In the genomic region with DNA sequence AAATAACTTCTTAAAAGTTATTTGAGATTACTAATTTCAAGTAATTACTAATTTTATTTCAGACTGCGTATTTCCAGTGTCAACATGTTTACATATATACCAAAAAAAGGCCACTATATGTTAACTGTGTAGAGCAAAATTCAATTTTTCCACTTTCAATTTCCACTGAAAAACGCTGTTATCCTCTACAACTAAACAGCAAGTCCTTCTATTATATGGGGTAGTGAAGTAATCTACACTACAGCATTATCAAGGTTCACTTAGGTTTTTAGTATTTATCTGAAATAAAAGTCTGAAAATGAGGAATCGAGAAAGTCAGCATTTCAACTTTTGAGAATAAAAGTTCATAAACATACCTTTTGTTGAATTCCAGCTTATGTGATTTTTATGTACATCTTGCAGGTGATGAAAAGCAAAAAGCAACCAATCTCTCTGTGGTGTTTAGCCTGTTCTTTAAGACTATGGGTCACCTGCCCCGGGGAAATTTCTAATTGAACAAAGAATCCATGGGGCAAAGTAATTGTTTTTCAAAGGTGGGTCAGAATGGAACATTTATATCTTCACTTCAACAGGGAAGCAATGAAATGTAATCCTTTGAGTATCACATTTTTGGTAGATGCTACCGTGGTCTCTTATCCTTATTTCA, we compare ENCODE assay signal across 8 cellular contexts. TPM values are rescaled to one million over a fixed set of nuclear protein-coding genes. Genes with fewer than 3 reads are reported as not detected.
DNase-seq lines count a peak whose midpoint lies in the region; ATAC-seq and TF ChIP-seq lines count a peak whose summit lies in the region.

No MANE protein-coding gene starts in this region.

- no peak overlapping the region for H3K4ac ChIP-seq in trophoblast cell (ENCODE audit: low read depth, low read length)

- H2BK120ac ChIP-seq in trophoblast cell (ENCODE audit: insufficient read depth, low read length, poor library complexity): no peak overlapping the region

- H4K12ac ChIP-seq in trophoblast cell (ENCODE audit: low read depth, low read length): no peak overlapping the region

- peaks cover 13% of the 10 kb centered on the region for H3K79me1 ChIP-seq in trophoblast cell (ENCODE audit: low read length)

- peak overlapping the region; percentile 83 for H3K27ac ChIP-seq in OCI-LY1 (ENCODE audit: low read depth, low read length, poor library complexity, severe bottlenecking)
- no peak overlapping the region for H3K27ac ChIP-seq in trophoblast cell (ENCODE audit: low read depth, low read length)

- no peaks in the 10 kb centered on the region for H4K20me1 ChIP-seq in OCI-LY1 (ENCODE audit: insufficient read depth, low read length)

- no peak overlapping the region for H2BK5ac ChIP-seq in trophoblast cell (ENCODE audit: low read depth, low read length, poor library complexity)

- H3K18ac ChIP-seq in trophoblast cell (ENCODE audit: low read length): no peak overlapping the region

- H3K4me3 ChIP-seq in GM08714 (ENCODE audit: low read length) (peak overlapping the region; percentile 84; the same call in 1 of the 2 replicates), OCI-LY1 (ENCODE audit: low read depth, low read length, poor library complexity, severe bottlenecking) (peak overlapping the region; percentile 90), epithelial cell of esophagus (ENCODE audit: low read length) (peak overlapping the region; percentile 82), trophoblast cell (ENCODE audit: low read depth, low read length) (no peak overlapping the region)

- DNase-seq in epithelial cell of esophagus (ENCODE audit: low read depth) (no peak), trophoblast cell (no peak), CD1c-positive myeloid dendritic cell (ENCODE audit: extremely low spot score) (no peak), cerebellum (ENCODE audit: low spot score) (no peak), DMS79 treated with DMSO at 0.1 percent for 48 hours (lab: John Stamatoyannopoulos, UW) (no peak)

- peak overlapping the region; percentile 77 for H3K9ac ChIP-seq in OCI-LY1 (ENCODE audit: low read length)
- H3K9ac ChIP-seq in trophoblast cell (ENCODE audit: low read length): no peak overlapping the region

- no peaks in the 10 kb centered on the region for H3K27me3 ChIP-seq in OCI-LY1 (ENCODE audit: insufficient read depth, low read length)
- H3K27me3 ChIP-seq in trophoblast cell (ENCODE audit: insufficient read depth, low read length): no peaks in the 10 kb centered on the region

- peaks cover 69% of the 10 kb centered on the region for H3K36me3 ChIP-seq in OCI-LY1 (ENCODE audit: insufficient read depth, low read length)
- peaks cover 0 to 2% of the 10 kb centered on the region in 2 experiments for H3K36me3 ChIP-seq in trophoblast cell (ENCODE audit: control insufficient read depth in 1 of 2, insufficient read depth in 2 of 2, low read length in 2 of 2)

- no peaks in the 10 kb centered on the region; the same call in 1 of the 2 replicates for H3F3A ChIP-seq in OCI-LY1 (ENCODE audit: insufficient read depth, low read length)

- no peaks in the 10 kb centered on the region for H3K9me2 ChIP-seq in OCI-LY1 (ENCODE audit: low read depth, low read length)

- H3K4me1 ChIP-seq in OCI-LY1 (ENCODE audit: insufficient read depth, low read length, severe bottlenecking) (peaks cover 57% of the 10 kb centered on the region), trophoblast cell (ENCODE audit: control insufficient read depth in 1 of 2, insufficient read depth in 2 of 2, low read length in 2 of 2) (no peaks in the 10 kb centered on the region)

- WGBS in trophoblast cell (ENCODE audit: extremely low coverage, insufficient coverage, insufficient read length): no CpG with 5 or more reads among the region's 5 CpGs

- H2BK12ac ChIP-seq in trophoblast cell (ENCODE audit: low read length): no peak overlapping the region

- no peaks in the 10 kb centered on the region for H3K9me3 ChIP-seq in OCI-LY1 (ENCODE audit: low read length)
- no peaks in the 10 kb centered on the region for H3K9me3 ChIP-seq in trophoblast cell (ENCODE audit: insufficient read depth, low read depth, low read length)

- H3K4me2 ChIP-seq in OCI-LY1 (ENCODE audit: low read length) (peak overlapping the region; percentile 97), trophoblast cell (ENCODE audit: low read length) (peak overlapping the region; percentile 13)

- no peak overlapping the region for H3K14ac ChIP-seq in trophoblast cell (ENCODE audit: low read length)

- no peak overlapping the region for H4K8ac ChIP-seq in trophoblast cell (ENCODE audit: low read depth, low read length)

- H3K79me2 ChIP-seq in OCI-LY1 (ENCODE audit: insufficient read depth, low read length) (peaks cover 91% of the 10 kb centered on the region), trophoblast cell (ENCODE audit: control insufficient read depth, insufficient read depth, low read length, poor library complexity) (peaks cover 10% of the 10 kb centered on the region)

- no peak for TF ChIP-seq CTCF in OCI-LY1 (IDR thresholded peaks at IDR 0.05; ENCODE audit: low read length)
- TF ChIP-seq CTCF in epithelial cell of esophagus (IDR thresholded peaks at IDR 0.05; ENCODE audit: insufficient read depth, low read depth, low read length, missing control alignments): no peak

- no peak overlapping the region for H3K23ac ChIP-seq in trophoblast cell (ENCODE audit: low read length)

- H2AFZ ChIP-seq in OCI-LY1 (ENCODE audit: low read length) (no peak overlapping the region), trophoblast cell (ENCODE audit: insufficient read depth, low read length, poor library complexity) (no peak overlapping the region)

- no peak overlapping the region for H2AK5ac ChIP-seq in trophoblast cell (ENCODE audit: low read length)

- no peak for ATAC-seq in HG03439 (IDR thresholded peaks at IDR 0.05; ENCODE audit: unreplicated experiment)

- no peak overlapping the region for H4K91ac ChIP-seq in trophoblast cell (ENCODE audit: low read depth, low read length)

RNA-seq across cellular contexts. Expression of gene BTG1, which starts 3.3 kb away (rescaled TPM):
- 145 and 154 TPM in 2 replicates for polyA plus RNA-seq in trophoblast cell (2013)
- total RNA-seq in cerebellum: 47.0 TPM
